Comparison of ENCODE assay signal across 23 cellular contexts in genomic region chr4:69782651-69783310, GRCh38. TPM values are rescaled to one million over a fixed set of nuclear protein-coding genes. Genes with fewer than 3 reads are reported as not detected.
A peak's percentile ranks its signal among the peaks of the same experiment; 100 is the strongest.
DNase-seq lines count a peak whose midpoint lies in the region; ATAC-seq and TF ChIP-seq lines count a peak whose summit lies in the region.
"Had no signal": no experiment of that assay in that cellular context is flagged by ENCODE, and none has a peak within 500 bp of the region (broad histone marks: within the 10 kb centered on the region; RNA-seq: fewer than 3 reads in every experiment).

No MANE protein-coding gene starts in this region.

- no peaks in the 10 kb centered on the region for H3K27me3 Mint-ChIP-seq in chondrocyte (ENCODE audit: low read depth)
- H3K27me3 Mint-ChIP-seq in activated T-cell treated with anti-CD3 and anti-CD28 coated beads, Interleukin-2, amount 50 U/mL, for 24 hours: no peaks in the 10 kb centered on the region
- H3K27me3 Mint-ChIP-seq: CD4-positive, alpha-beta T cell had no signal

- H3K4me1 Mint-ChIP-seq in chondrocyte (ENCODE audit: low read depth): peaks cover 7% of the 10 kb centered on the region
- no peaks in the 10 kb centered on the region for H3K4me1 Mint-ChIP-seq in activated T-cell treated with anti-CD3 and anti-CD28 coated beads, Interleukin-2, amount 50 U/mL, for 24 hours (ENCODE audit: low read depth)

- no peaks in the 10 kb centered on the region for H3K27me3 ChIP-seq in right cardiac atrium (ENCODE audit: control insufficient read depth, insufficient read depth)
- no peaks in the 10 kb centered on the region for H3K27me3 ChIP-seq in lower lobe of right lung (ENCODE audit: low read depth)
- no peaks in the 10 kb centered on the region for H3K27me3 ChIP-seq in upper lobe of right lung
- H3K27me3 ChIP-seq: BLaER1 treated with 17β-estradiol and CSF1 and Interleukin-3, amounts not matched to agents 10 nM and 100 nM; MG63 had no signal

- ATAC-seq in right cardiac atrium (peak in 1 of 2 donors; percentile 19), Right ventricle myocardium superior (ENCODE audit: poor library complexity) (no peak), lower lobe of right lung (peak; percentile 24 to 46), upper lobe of right lung (peak; percentile 45), HG03565 (IDR thresholded peaks at IDR 0.05; ENCODE audit: unreplicated experiment) (no peak), HG03520 (IDR thresholded peaks at IDR 0.05; ENCODE audit: unreplicated experiment) (no peak)
- ATAC-seq: A549, HCT116 had no signal

- H3K4me1 ChIP-seq in right cardiac atrium (ENCODE audit: control insufficient read depth, insufficient read depth, low read length) (no peaks in the 10 kb centered on the region), lower lobe of right lung (no peaks in the 10 kb centered on the region), upper lobe of right lung (no peaks in the 10 kb centered on the region)
- H3K4me1 ChIP-seq: A549; BLaER1 treated with 17β-estradiol and CSF1 and Interleukin-3, amounts not matched to agents 10 nM and 100 nM had no signal

- DNase-seq in right cardiac atrium (peak in 2 of 3 donors; percentile 27 to 41), Right ventricle myocardium superior (no peak), chondrocyte (ENCODE audit: low spot score) (peak; percentile 84), lower lobe of right lung (no peak), upper lobe of right lung (no peak)
- DNase-seq in activated T-cell treated with anti-CD3 and anti-CD28 coated beads, Interleukin-2, amount 50 U/mL, for 24 hours: no peak
- DNase-seq: AML-193; CD4-positive, alpha-beta T cell; DMS79; EL; GDM1; KG1; MG63; NCI-H1694; NCI-H2029 treated with DMSO at 0.1 percent for 48 hours; NCI-H69; RPMI8226 had no signal

- no peak overlapping the region for H3K4me3 ChIP-seq in right cardiac atrium (ENCODE audit: low read length)
- H3K4me3 ChIP-seq in lower lobe of right lung: no peak overlapping the region
- no peak overlapping the region for H3K4me3 ChIP-seq in upper lobe of right lung
- H3K4me3 ChIP-seq: A549; BLaER1 treated with 17β-estradiol and CSF1 and Interleukin-3, amounts not matched to agents 10 nM and 100 nM; MG63 had no signal

- intact Hi-C loops in right cardiac atrium (cut with DNase I) (no loop called here), Right ventricle myocardium superior (cut with DNase I) (no loop called here), lower lobe of right lung (cut with DNase I) (no loop called here), upper lobe of right lung (cut with DNase I) (no loop called here)

- H3K36me3 ChIP-seq in lower lobe of right lung (no peaks in the 10 kb centered on the region), upper lobe of right lung (no peaks in the 10 kb centered on the region)
- H3K36me3 ChIP-seq: BLaER1 treated with 17β-estradiol and CSF1 and Interleukin-3, amounts not matched to agents 10 nM and 100 nM; MG63 had no signal

- no peak overlapping the region for H3K27ac Mint-ChIP-seq in chondrocyte (ENCODE audit: unreplicated experiment)
- H3K27ac Mint-ChIP-seq in activated T-cell treated with anti-CD3 and anti-CD28 coated beads, Interleukin-2, amount 50 U/mL, for 24 hours: no peak overlapping the region
- H3K27ac Mint-ChIP-seq: CD4-positive, alpha-beta T cell had no signal

- WGBS in right cardiac atrium: 93% methylated on average over 15 of the region's 15 CpGs

- H3K27ac ChIP-seq in right cardiac atrium (ENCODE audit: low read length) (no peak overlapping the region), lower lobe of right lung (no peak overlapping the region), upper lobe of right lung (no peak overlapping the region)
- H3K27ac ChIP-seq: A549; BLaER1 treated with 17β-estradiol and CSF1 and Interleukin-3, amounts not matched to agents 10 nM and 100 nM had no signal

- H3K36me3 Mint-ChIP-seq in chondrocyte (ENCODE audit: low read depth): no peaks in the 10 kb centered on the region
- no peaks in the 10 kb centered on the region for H3K36me3 Mint-ChIP-seq in activated T-cell treated with anti-CD3 and anti-CD28 coated beads, Interleukin-2, amount 50 U/mL, for 24 hours (ENCODE audit: low read depth)

- H3K9me3 ChIP-seq in right cardiac atrium (ENCODE audit: control insufficient read depth, low read length) (no peaks in the 10 kb centered on the region), lower lobe of right lung (no peaks in the 10 kb centered on the region), upper lobe of right lung (no peaks in the 10 kb centered on the region)
- H3K9me3 ChIP-seq: A549, MG63 had no signal

- H3K9me3 Mint-ChIP-seq in chondrocyte (ENCODE audit: low read depth): no peaks in the 10 kb centered on the region
- H3K9me3 Mint-ChIP-seq in activated T-cell treated with anti-CD3 and anti-CD28 coated beads, Interleukin-2, amount 50 U/mL, for 24 hours: no peaks in the 10 kb centered on the region
- H3K9me3 Mint-ChIP-seq: CD4-positive, alpha-beta T cell had no signal

- H3K4me3 Mint-ChIP-seq in chondrocyte (ENCODE audit: unreplicated experiment): no peak overlapping the region
- H3K4me3 Mint-ChIP-seq in activated T-cell treated with anti-CD3 and anti-CD28 coated beads, Interleukin-2, amount 50 U/mL, for 24 hours: no peak overlapping the region
- H3K4me3 Mint-ChIP-seq: CD4-positive, alpha-beta T cell had no signal

- TF ChIP-seq CTCF in chondrocyte (IDR thresholded peaks at IDR 0.05): no peak
- TF ChIP-seq CTCF in lower lobe of right lung (IDR thresholded peaks at IDR 0.05): no peak
- no peak for TF ChIP-seq CTCF in upper lobe of right lung (IDR thresholded peaks at IDR 0.05)

RNA-seq across cellular contexts. Expression of gene SULT1B1, which starts 22.4 kb away (rescaled TPM):
- total RNA-seq in right cardiac atrium (1 to 10 TPM in 1 of 4 donors, under 1 TPM in 3; 0.51 to 2.7 (median 0.93) TPM), Right ventricle myocardium superior (0.89 TPM), chondrocyte (0.15 to 0.52 TPM (median 0.51 TPM) in 3 replicates), lower lobe of right lung (10.9 TPM), upper lobe of right lung (9.2 TPM)
- 0.18 TPM for polyA plus RNA-seq in right cardiac atrium
- total RNA-seq: SK-MEL-5 had no signal

Comparison
In these comparisons a context has a peak if more than half of its experiments do, and no peak if none do; other contexts are left out.
1. DNase-seq: peak in right cardiac atrium (2 of 3) and chondrocyte (single experiment); none in Right ventricle myocardium superior (single experiment), lower lobe of right lung (single experiment), upper lobe of right lung (single experiment) and activated T-cell treated with anti-CD3 and anti-CD28 coated beads, Interleukin-2, amount 50 U/mL, for 24 hours (single experiment).
2. ATAC-seq: peak in lower lobe of right lung (2 of 2) and upper lobe of right lung (single experiment); none in Right ventricle myocardium superior (single experiment), HG03565 (single experiment) and HG03520 (single experiment).